ENCODE assay signal across 12 cellular contexts in the genomic region with DNA sequence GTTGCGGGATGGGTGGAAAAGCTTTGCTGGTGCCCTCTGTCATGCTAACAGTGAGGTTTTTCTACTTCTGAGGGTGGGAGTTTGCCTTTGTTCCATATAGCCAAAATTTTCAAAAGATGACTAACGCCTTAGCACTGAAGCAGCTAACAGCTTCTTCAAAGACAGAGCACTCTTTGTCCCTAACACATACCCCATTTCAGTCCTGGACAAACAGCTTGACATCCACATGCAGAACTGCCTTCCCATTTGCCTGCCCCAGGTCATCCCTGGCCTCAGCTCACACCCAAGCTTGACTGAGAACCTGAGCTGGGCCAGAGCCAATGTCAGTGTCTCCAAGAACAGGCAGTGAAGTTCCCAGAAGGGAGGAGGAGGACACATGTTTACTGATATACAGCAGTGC. TPM values are rescaled to one million over a fixed set of nuclear protein-coding genes. Genes with fewer than 3 reads are reported as not detected.
"Had no signal": no experiment of that assay in that cellular context is flagged by ENCODE, and none has a peak within 500 bp of the region (broad histone marks: within the 10 kb centered on the region; RNA-seq: fewer than 3 reads in every experiment).

No MANE protein-coding gene starts in this region.

- FAIRE-seq: bronchial epithelial cell, endometrium had no signal

- H3K4me2 ChIP-seq: smooth muscle cell had no signal

- H3K27me3 ChIP-seq: ascending aorta, ovary had no signal

- H3K9me3 ChIP-seq: ovary, transverse colon had no signal

- H3K4me1 ChIP-seq: ascending aorta, transverse colon had no signal

- H3K27ac ChIP-seq: ascending aorta, ovary, transverse colon had no signal

- DNase-seq: activated CD4-positive, alpha-beta T cell treated with anti-CD3 and anti-CD28 coated beads, Interleukin-2, amount 50 U/mL, for 1 hour; activated CD4-positive, CD25-positive, alpha-beta regulatory T cell; activated gamma-delta T cell treated with Interleukin-2 at 50 U/mL for 16 hours; activated T-cell treated with anti-CD3 and anti-CD28 coated beads, Interleukin-2, amount 50 U/mL, for 48 hours; ovary; T-helper 17 cell; transverse colon had no signal

- H3K36me3 ChIP-seq: ascending aorta, ovary, transverse colon had no signal

- H3K4me3 ChIP-seq: ascending aorta, ovary, smooth muscle cell, transverse colon had no signal

RNA-seq across cellular contexts. Expression of a gene that starts 30.7 kb away (rescaled TPM):
- total RNA-seq: T-helper 17 cell had no signal
- polyA plus RNA-seq: neural cell had no signal
